Comparison of ENCODE assay signal across 23 cellular contexts in the genomic region with DNA sequence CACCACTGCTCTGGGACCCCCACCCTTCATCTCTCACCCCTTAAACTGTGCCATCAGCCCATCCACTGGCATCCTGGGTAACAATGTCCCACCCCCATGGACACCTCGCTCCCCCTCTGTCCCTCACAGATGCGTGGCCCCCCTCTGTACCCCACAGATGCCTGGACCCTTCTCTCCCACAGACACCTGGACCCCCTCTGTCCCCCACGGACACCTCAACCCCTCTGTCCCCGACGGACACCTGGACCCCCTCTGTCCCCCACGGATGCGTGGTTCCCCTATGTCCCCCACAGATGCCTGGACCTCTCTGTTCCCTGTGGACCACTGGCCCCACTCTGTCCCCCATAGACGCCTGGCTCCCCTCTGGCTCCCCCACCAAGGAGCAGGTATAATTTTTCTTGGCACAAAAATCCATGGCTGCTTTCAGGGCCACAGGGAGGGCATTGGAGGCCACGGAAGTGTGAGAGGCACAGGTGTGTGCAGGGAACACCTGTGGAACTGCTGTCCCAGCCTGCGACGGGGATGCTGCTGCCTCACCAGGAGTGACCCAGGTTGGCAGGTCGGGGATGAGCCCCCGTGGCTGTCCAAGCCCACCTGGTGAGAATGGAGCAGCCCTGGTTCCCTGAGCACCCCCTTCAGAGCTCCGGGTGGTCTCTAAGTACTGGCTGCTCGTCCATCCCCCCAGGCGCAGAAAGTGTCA.
DNase-seq lines count a peak whose midpoint lies in the region; ATAC-seq, FAIRE-seq and TF ChIP-seq lines count a peak whose summit lies in the region.
"Had no signal": no experiment of that assay in that cellular context is flagged by ENCODE, and none has a peak within 500 bp of the region (broad histone marks: within the 10 kb centered on the region; RNA-seq: fewer than 3 reads in every experiment).

No MANE protein-coding gene starts in this region.

- H3K27me3 Mint-ChIP-seq in stimulated activated naive CD8-positive, alpha-beta T cell treated with anti-CD3 and anti-CD28 coated beads, Interleukin-15, amount 100 ng/mL, for 72 hours: no peaks in the 10 kb centered on the region
- peaks cover 8% of the 10 kb centered on the region for H3K27me3 Mint-ChIP-seq in neural progenitor cell (ENCODE audit: insufficient read depth, low read depth)
- H3K27me3 Mint-ChIP-seq: B cell; CD4-positive, CD25-positive, alpha-beta regulatory T cell had no signal

- TF ChIP-seq CTCF in neural progenitor cell (IDR thresholded peaks at IDR 0.05) (no peak), spleen (IDR thresholded peaks at IDR 0.05 in 8 of 11, conservative IDR thresholded peaks at IDR 0.05 in 3 of 11) (no peak), kidney (IDR thresholded peaks at IDR 0.05; ENCODE audit: borderline replicate concordance, extremely low read depth, insufficient read depth) (no peak)

- H4K20me1 ChIP-seq in neural progenitor cell (ENCODE audit: low read depth): no peaks in the 10 kb centered on the region
- H4K20me1 ChIP-seq: BLaER1 had no signal

- intact Hi-C loops in spleen (cut with DNase I; ENCODE audit: low total_unique reads) (no loop called here), aorta (cut with DNase I) (no loop called here), kidney (cut with DNase I) (no loop called here)

- FAIRE-seq in kidney (lab: Jason Lieb, UNC): no peak
- FAIRE-seq: A204.1, G401.6, GM12892, GM19239 had no signal

- WGBS in spleen, 5 donors: 77 to 88% (median 84%) methylated on average over 16 of the region's 16 CpGs
- WGBS in aorta, 2 donors: 83 to 85% methylated on average over 16 of the region's 16 CpGs

- no peak overlapping the region for H2AFZ ChIP-seq in neural progenitor cell (replicated peaks)
- H2AFZ ChIP-seq: GM23248 had no signal

- peak; percentile 21 for ATAC-seq in stimulated activated naive CD8-positive, alpha-beta T cell treated with anti-CD3 and anti-CD28 coated beads, Interleukin-15, amount 100 ng/mL, for 72 hours
- no peak for ATAC-seq in stimulated activated naive CD8-positive, alpha-beta T cell treated with anti-CD3 and anti-CD28 coated beads, Interleukin-15, Interleukin-2, amounts not matched to agents 100 U/mL and 50 U/mL, for 24 hours
- ATAC-seq in aorta (ENCODE audit: low FRiP score): peak; percentile 5

- H3K27me3 ChIP-seq in neural progenitor cell: no peaks in the 10 kb centered on the region
- H3K27me3 ChIP-seq in spleen (replicated peaks in 1 of 7): peaks cover 0 to 11% (median 0%) of the 10 kb centered on the region in 7 donors
- no peaks in the 10 kb centered on the region for H3K27me3 ChIP-seq in aorta (ENCODE audit: control insufficient read depth in 1 of 2, insufficient read depth in 2 of 2, low read length in 1 of 2)
- H3K27me3 ChIP-seq: BLaER1 had no signal

- peaks cover 6 to 15% of the 10 kb centered on the region in 2 donors for H3K9me3 Mint-ChIP-seq in stimulated activated naive CD8-positive, alpha-beta T cell treated with anti-CD3 and anti-CD28 coated beads, Interleukin-15, amount 100 ng/mL, for 72 hours
- peaks cover 7% of the 10 kb centered on the region for H3K9me3 Mint-ChIP-seq in neural progenitor cell

- H3K9ac ChIP-seq in neural progenitor cell (no peak overlapping the region), kidney (ENCODE audit: low read length in 2 of 2) (no peak overlapping the region)
- H3K9ac ChIP-seq: BLaER1, GM23248 had no signal

- H3K36me3 ChIP-seq in neural progenitor cell (no peaks in the 10 kb centered on the region), spleen (no peaks in the 10 kb centered on the region), aorta (ENCODE audit: control insufficient read depth in 1 of 2, insufficient read depth in 2 of 2, low read length in 1 of 2) (no peaks in the 10 kb centered on the region), kidney (ENCODE audit: control insufficient read depth in 1 of 2, insufficient read depth in 2 of 2, low read length in 2 of 2) (no peaks in the 10 kb centered on the region)
- H3K36me3 ChIP-seq: BLaER1 had no signal

- no peak overlapping the region for H3K27ac Mint-ChIP-seq in stimulated activated naive CD8-positive, alpha-beta T cell treated with anti-CD3 and anti-CD28 coated beads, Interleukin-15, amount 100 ng/mL, for 72 hours
- H3K27ac Mint-ChIP-seq in neural progenitor cell: peak overlapping the region; percentile 53
- H3K27ac Mint-ChIP-seq: B cell; CD4-positive, CD25-positive, alpha-beta regulatory T cell; CD8-positive, alpha-beta T cell; HFFc6 had no signal

- no peaks in the 10 kb centered on the region for H3F3A ChIP-seq in neural progenitor cell (ENCODE audit: low read depth)

- no peaks in the 10 kb centered on the region for H3K79me2 ChIP-seq in neural progenitor cell (ENCODE audit: low read depth)

- no peak overlapping the region for H3K4me2 ChIP-seq in neural progenitor cell
- H3K4me2 ChIP-seq: BLaER1 had no signal

- H3K27ac ChIP-seq in neural progenitor cell (no peak overlapping the region), spleen (no peak overlapping the region), aorta (ENCODE audit: low read depth in 1 of 2, low read length in 2 of 2) (no peak overlapping the region), kidney (ENCODE audit: low read depth in 2 of 2, low read length in 2 of 2) (no peak overlapping the region)
- H3K27ac ChIP-seq: 22Rv1, BLaER1, C4-2B, GM23248 had no signal

- H3K4me1 ChIP-seq in neural progenitor cell: no peaks in the 10 kb centered on the region
- H3K4me1 ChIP-seq in spleen: no peaks in the 10 kb centered on the region
- no peaks in the 10 kb centered on the region for H3K4me1 ChIP-seq in aorta (ENCODE audit: control insufficient read depth in 1 of 2, insufficient read depth in 2 of 2, low read length in 2 of 2)
- H3K4me1 ChIP-seq in kidney (ENCODE audit: control insufficient read depth in 1 of 2, insufficient read depth in 1 of 2, low read depth in 1 of 2, low read length in 2 of 2): no peaks in the 10 kb centered on the region

- H3K4me3 Mint-ChIP-seq in stimulated activated naive CD8-positive, alpha-beta T cell treated with anti-CD3 and anti-CD28 coated beads, Interleukin-15, amount 100 ng/mL, for 72 hours: no peak overlapping the region
- no peak overlapping the region for H3K4me3 Mint-ChIP-seq in neural progenitor cell
- H3K4me3 Mint-ChIP-seq: B cell; CD4-positive, CD25-positive, alpha-beta regulatory T cell; CD8-positive, alpha-beta T cell; H9; HFFc6 had no signal

- no peak overlapping the region for H3K4me3 ChIP-seq in neural progenitor cell
- no peak overlapping the region for H3K4me3 ChIP-seq in spleen
- H3K4me3 ChIP-seq in aorta (ENCODE audit: low read length in 2 of 2): no peak overlapping the region
- H3K4me3 ChIP-seq in kidney (ENCODE audit: low read length in 2 of 2): no peak overlapping the region
- H3K4me3 ChIP-seq: BLaER1, GM23248 had no signal

- no peaks in the 10 kb centered on the region for H3K4me1 Mint-ChIP-seq in stimulated activated naive CD8-positive, alpha-beta T cell treated with anti-CD3 and anti-CD28 coated beads, Interleukin-15, amount 100 ng/mL, for 72 hours
- H3K4me1 Mint-ChIP-seq in neural progenitor cell: peaks cover 17% of the 10 kb centered on the region
- H3K4me1 Mint-ChIP-seq: B cell; CD4-positive, CD25-positive, alpha-beta regulatory T cell had no signal

- no peak for DNase-seq in stimulated activated naive CD8-positive, alpha-beta T cell treated with anti-CD3 and anti-CD28 coated beads, Interleukin-15, amount 100 ng/mL, for 72 hours
- no peak for DNase-seq in stimulated activated naive CD8-positive, alpha-beta T cell treated with anti-CD3 and anti-CD28 coated beads, Interleukin-15, Interleukin-2, amounts not matched to agents 100 U/mL and 50 U/mL, for 24 hours
- DNase-seq in neural progenitor cell (ENCODE audit: low spot score) (no peak), spleen (peak; percentile 71), aorta (peak in 1 of 2 donors; percentile 59), inferior parietal cortex (ENCODE audit: extremely low spot score) (no peak), kidney (no peak), globus pallidus (ENCODE audit: low spot score) (no peak)
- DNase-seq: Caco-2, DMS153, GM23248, HFFc6 had no signal

- no peak for TF ChIP-seq POLR2A in spleen (IDR thresholded peaks at IDR 0.05)

- no peaks in the 10 kb centered on the region for H3K36me3 Mint-ChIP-seq in neural progenitor cell
- H3K36me3 Mint-ChIP-seq: CD4-positive, CD25-positive, alpha-beta regulatory T cell; CD8-positive, alpha-beta T cell had no signal

- H3K9me3 ChIP-seq in neural progenitor cell (ENCODE audit: low read depth) (no peaks in the 10 kb centered on the region), spleen (peaks cover 0 to 13% (median 11%) of the 10 kb centered on the region in 8 donors), aorta (ENCODE audit: control insufficient read depth, low read length) (no peaks in the 10 kb centered on the region), kidney (ENCODE audit: control insufficient read depth in 1 of 2, low read length in 2 of 2) (no peaks in the 10 kb centered on the region)
- H3K9me3 ChIP-seq: Caco-2 had no signal
